In genomic region chr17:16254747-16255146, GRCh38 we compare ENCODE assay signal across 7 cellular contexts. TPM values are rescaled to one million over a fixed set of nuclear protein-coding genes. Genes with fewer than 3 reads are reported as not detected.
A peak's percentile ranks its signal among the peaks of the same experiment; 100 is the strongest.
DNase-seq lines count a peak whose midpoint lies in the region; ATAC-seq, FAIRE-seq and TF ChIP-seq lines count a peak whose summit lies in the region.
"Not testable (repeated sequence)": the region's sequence is repeated elsewhere in the genome, so short reads cannot be mapped to it uniquely, and the experiment has no call there.

No MANE protein-coding gene starts in this region.

- not testable (repeated sequence) for FAIRE-seq in kidney (lab: Jason Lieb, UNC)

- not testable (repeated sequence) for H3K4me2 ChIP-seq in GM23338; mesenchymal stem cell (ENCODE audit: low read length, poor library complexity, severe bottlenecking)

- H2AFZ ChIP-seq in GM23338; mesenchymal stem cell (ENCODE audit: low read depth, low read length): not testable (repeated sequence)

- intact Hi-C loops in kidney (cut with DNase I); stomach (cut with DNase I; ENCODE audit: low total_unique reads): not testable (repeated sequence)

- H3K9me2 ChIP-seq in GM23338 (ENCODE audit: insufficient read depth): not testable (repeated sequence)

- not testable (repeated sequence) for H4K8ac ChIP-seq in mesenchymal stem cell (ENCODE audit: low read length)

- H3K4ac ChIP-seq in mesenchymal stem cell (ENCODE audit: low read depth in 1 of 2, low read length in 2 of 2): not testable (repeated sequence)

- H3K36me3 ChIP-seq in GM23338 (ENCODE audit: insufficient read depth); duodenal mucosa (ENCODE audit: control insufficient read depth in 1 of 2, insufficient read depth in 2 of 2, low read length in 2 of 2); kidney (ENCODE audit: control insufficient read depth in 1 of 2, insufficient read depth in 2 of 2, low read length in 2 of 2); mesenchymal stem cell (ENCODE audit: control insufficient read depth in 1 of 2, insufficient read depth in 2 of 2, low read depth in 1 of 2, low read length in 2 of 2); neutrophil; stomach: not testable (repeated sequence)

- H3F3A ChIP-seq in GM23338 (replicated peaks; ENCODE audit: low read depth): not testable (repeated sequence)

- H2BK15ac ChIP-seq in mesenchymal stem cell (ENCODE audit: low read depth, poor library complexity, severe bottlenecking): not testable (repeated sequence)

- not testable (repeated sequence) for H3K27ac ChIP-seq in GM23338 (ENCODE audit: low read depth); mesenchymal stem cell (ENCODE audit: low read length, poor library complexity, severe bottlenecking)
- H3K27ac ChIP-seq in duodenal mucosa (ENCODE audit: low read depth, low read length) (peak overlapping the region; percentile 69), kidney (ENCODE audit: low read depth in 2 of 2, low read length in 2 of 2) (peak overlapping the region; percentile 64 to 86), neutrophil (peak overlapping the region; percentile 28), stomach (peak overlapping the region; percentile 3 to 88 (median 81))

- not testable (repeated sequence) for H3K9me3 ChIP-seq in duodenal mucosa (ENCODE audit: control insufficient read depth in 1 of 2, low read length in 2 of 2); kidney (ENCODE audit: control insufficient read depth in 1 of 2, low read length in 2 of 2); mesenchymal stem cell (ENCODE audit: control insufficient read depth, low read length); neutrophil; stomach

- POLR2A ChIA-PET in WTC11 (lab: Charles Lee): not testable (repeated sequence)

- H3K9ac ChIP-seq in duodenal mucosa (ENCODE audit: low read depth in 1 of 2, low read length in 2 of 2): peak overlapping the region; percentile 53 to 60
- H3K9ac ChIP-seq in kidney (ENCODE audit: low read length in 2 of 2): peak overlapping the region in 1 of 2 donors; percentile 65
- peak overlapping the region; percentile 65 for H3K9ac ChIP-seq in mesenchymal stem cell (ENCODE audit: low read length)

- H3K79me2 ChIP-seq in GM23338 (replicated peaks; ENCODE audit: insufficient read depth): not testable (repeated sequence)

- not testable (repeated sequence) for H3K4me1 ChIP-seq in GM23338 (ENCODE audit: insufficient read depth); kidney (ENCODE audit: control insufficient read depth in 1 of 2, insufficient read depth in 1 of 2, low read depth in 1 of 2, low read length in 2 of 2); mesenchymal stem cell (ENCODE audit: control insufficient read depth, insufficient read depth, low read depth, low read length)
- H3K4me1 ChIP-seq in duodenal mucosa (ENCODE audit: control insufficient read depth in 1 of 2, insufficient read depth in 2 of 2, low read length in 2 of 2) (peaks cover 14 to 18% of the 10 kb centered on the region in 2 donors), neutrophil (ENCODE audit: control insufficient read depth in 1 of 2, insufficient read depth in 1 of 2, low read depth in 1 of 2, low read length in 1 of 2) (peaks cover 0 to 11% of the 10 kb centered on the region in 2 experiments), stomach (peaks cover 7 to 50% (median 28%) of the 10 kb centered on the region in 4 donors)

- H2AK5ac ChIP-seq in mesenchymal stem cell (ENCODE audit: low read length, severe bottlenecking): not testable (repeated sequence)

- H3K18ac ChIP-seq in mesenchymal stem cell (ENCODE audit: low read depth in 1 of 2, low read length in 2 of 2): not testable (repeated sequence)

- H2BK12ac ChIP-seq in mesenchymal stem cell (ENCODE audit: low read length in 2 of 2): not testable (repeated sequence)

- not testable (repeated sequence) for H3K4me3 Mint-ChIP-seq in GM23338, WTC11

- not testable (repeated sequence) for H3K4me3 ChIP-seq in GM23338; kidney (ENCODE audit: low read length in 2 of 2); mesenchymal stem cell (ENCODE audit: insufficient read depth in 1 of 2, low read depth in 1 of 2, low read length in 2 of 2); neutrophil (ENCODE audit: low read depth in 1 of 2, low read length in 1 of 2); stomach
- H3K4me3 ChIP-seq in duodenal mucosa (ENCODE audit: low read depth in 1 of 2, low read length in 2 of 2): peak overlapping the region in 1 of 2 donors; percentile 50

- not testable (repeated sequence) for H3K23ac ChIP-seq in mesenchymal stem cell (ENCODE audit: low read length in 2 of 2)

- H3K9me3 Mint-ChIP-seq in GM23338, WTC11: not testable (repeated sequence)

- H3K27me3 Mint-ChIP-seq in GM23338 (ENCODE audit: insufficient read depth, low read depth, poor library complexity); WTC11 (ENCODE audit: low read depth): not testable (repeated sequence)

- not testable (repeated sequence) for DNase-seq in GM23338 (ENCODE audit: low spot score); WTC11 (ENCODE audit: low spot score); kidney; mesenchymal stem cell; stomach

- H2BK5ac ChIP-seq in mesenchymal stem cell (ENCODE audit: low read depth, low read length, poor library complexity, severe bottlenecking): not testable (repeated sequence)

- H3K4me1 Mint-ChIP-seq in GM23338 (peaks cover 13% of the 10 kb centered on the region), WTC11 (peaks cover 13% of the 10 kb centered on the region)

- not testable (repeated sequence) for H3K27me3 ChIP-seq in GM23338 (ENCODE audit: insufficient read depth); duodenal mucosa (ENCODE audit: control insufficient read depth in 1 of 2, insufficient read depth in 2 of 2, low read length in 2 of 2); mesenchymal stem cell (ENCODE audit: control insufficient read depth in 1 of 2, insufficient read depth in 1 of 2, low read length in 2 of 2); neutrophil; stomach

- not testable (repeated sequence) for H4K91ac ChIP-seq in mesenchymal stem cell (ENCODE audit: low read length)

- CTCF ChIA-PET in WTC11 (lab: Charles Lee): interaction anchor here (1.6 kb wide), 1 partner anchor 109 kb away, joined by 6 read pairs; no protein-coding TSS in a partner anchor

- ATAC-seq in GM23338, WTC11: not testable (repeated sequence)

- H2BK120ac ChIP-seq in mesenchymal stem cell (ENCODE audit: low read depth, low read length): not testable (repeated sequence)

- TF ChIP-seq CTCF in GM23338 (conservative IDR thresholded peaks at IDR 0.05; ENCODE audit: low read depth in 2 of 2); WTC11 (IDR thresholded peaks at IDR 0.05); kidney (IDR thresholded peaks at IDR 0.05; ENCODE audit: borderline replicate concordance, extremely low read depth, insufficient read depth); neutrophil (IDR thresholded peaks at IDR 0.05); stomach (IDR thresholded peaks at IDR 0.05): not testable (repeated sequence)

- not testable (repeated sequence) for H3K14ac ChIP-seq in mesenchymal stem cell (ENCODE audit: low read length in 2 of 2)

- 98% methylated on average over 7 of the region's 10 CpGs for WGBS in mesenchymal stem cell
- WGBS in stomach, 5 donors: 72 to 77% (median 77%) methylated on average over 10 of the region's 10 CpGs

- TF ChIP-seq POLR2A in stomach (IDR thresholded peaks at IDR 0.05): not testable (repeated sequence)

- not testable (repeated sequence) for H4K20me1 ChIP-seq in GM23338 (replicated peaks; ENCODE audit: insufficient read depth)

- not testable (repeated sequence) for TF ChIP-seq EP300 in stomach (IDR thresholded peaks at IDR 0.05)

- peaks cover 14% of the 10 kb centered on the region for H3K36me3 Mint-ChIP-seq in GM23338 (ENCODE audit: low read depth)
- not testable (repeated sequence) for H3K36me3 Mint-ChIP-seq in WTC11

- 0 out of 2 replicates have a peak overlapping the region, but pooled peaks have one; percentile 40 for H3K27ac Mint-ChIP-seq in GM23338
- H3K27ac Mint-ChIP-seq in WTC11: peak overlapping the region; percentile 60

- not testable (repeated sequence) for H3K79me1 ChIP-seq in mesenchymal stem cell (replicated peaks; ENCODE audit: low read length, poor library complexity, severe bottlenecking)

RNA-seq across cellular contexts. Expression of gene PIGL, which starts 37.7 kb away (rescaled TPM):
- 47.3 and 70.1 TPM in 2 replicates for total RNA-seq in GM23338 (2014; rRNA removed; shearing (Covaris generic))
- polyA plus RNA-seq in GM23338 (2016; fragmentation: Nextera tagmentation; extraction: Ambion mirVana) (32.3 and 32.9 TPM in 2 replicates), kidney (ENCODE audit: insufficient read depth, low read depth, low replicate concordance) (13.6 TPM), stomach (10 to 100 TPM in 2 of 3 donors, 1 to 10 TPM in 1; 5.8 to 17.1 (median 10.4) TPM)
- total RNA-seq in WTC11 (2021) (24.5 to 44.1 TPM (median 28.1 TPM) in 3 replicates), kidney (33.5 TPM), stomach (10 to 100 TPM; 32.4 to 72.3 (median 65.3) TPM)
- polyA plus RNA-seq in mesenchymal stem cell (2013, experiment 1 of 2): 15.5 TPM
- polyA plus RNA-seq in mesenchymal stem cell (2013, experiment 2 of 2): 15.0 TPM

RNA-seq across cellular contexts. Expression of gene NCOR1, which starts 39.4 kb away (rescaled TPM):
- total RNA-seq in GM23338 (2014; rRNA removed; shearing (Covaris generic)): 79.3 and 102 TPM in 2 replicates
- polyA plus RNA-seq in GM23338 (2016; fragmentation: Nextera tagmentation; extraction: Ambion mirVana): 93.4 and 132 TPM in 2 replicates
- total RNA-seq in WTC11 (2021): 107 to 124 TPM (median 116 TPM) in 3 replicates
- 136 TPM for total RNA-seq in kidney
- polyA plus RNA-seq in kidney (ENCODE audit: insufficient read depth, low read depth, low replicate concordance): 44.9 TPM
- 52.9 TPM for polyA plus RNA-seq in mesenchymal stem cell (2013, experiment 1 of 2)
- polyA plus RNA-seq in mesenchymal stem cell (2013, experiment 2 of 2): 49.7 TPM
- total RNA-seq in stomach: 100 to 1,000 TPM; 226 to 444 (median 280) TPM
- polyA plus RNA-seq in stomach: 100 to 1,000 TPM in 1 of 3 donors, 10 to 100 TPM in 2; 28.7 to 357 (median 80.1) TPM
